In genomic region chr10:93261089-93261488, GRCh38 we compare ENCODE assay signal across 15 cellular contexts.
DNase-seq lines count a peak whose midpoint lies in the region; ATAC-seq and TF ChIP-seq lines count a peak whose summit lies in the region.
"Had no signal": no experiment of that assay in that cellular context is flagged by ENCODE, and none has a peak within 500 bp of the region (broad histone marks: within the 10 kb centered on the region; RNA-seq: fewer than 3 reads in every experiment).

No MANE protein-coding gene starts in this region.

- ATAC-seq in HG02678 (IDR thresholded peaks at IDR 0.05; ENCODE audit: unreplicated experiment) (no peak), HG02798 (IDR thresholded peaks at IDR 0.05; ENCODE audit: poor library complexity, unreplicated experiment) (no peak)
- ATAC-seq: CD8-positive, alpha-beta T cell had no signal

- H4K91ac ChIP-seq in mesenchymal stem cell (ENCODE audit: low read length) = no peak overlapping the region

- no peak overlapping the region for H2AK5ac ChIP-seq in mesenchymal stem cell (ENCODE audit: low read length, severe bottlenecking)

- no peaks in the 10 kb centered on the region for H3K4me1 ChIP-seq in mesenchymal stem cell (ENCODE audit: control insufficient read depth, insufficient read depth, low read depth, low read length)
- H3K4me1 ChIP-seq: HAP-1 had no signal

- in situ Hi-C loops in ACHN (cut with HindIII; ENCODE audit: low pct_ligation_motif_present, low pct_unique_long_range_greater_than_20kb, low sequenced_read_pairs) = no loop called here

- no peaks in the 10 kb centered on the region for H3K36me3 Mint-ChIP-seq in type B pancreatic cell
- H3K36me3 Mint-ChIP-seq: CD14-positive monocyte; CD8-positive, alpha-beta T cell had no signal

- DNase-seq in amniotic epithelial cell (ENCODE audit: low read depth) = peak; percentile 5
- DNase-seq in iris pigment epithelial cell (ENCODE audit: low read depth) = peak; percentile 11
- DNase-seq in mesenchymal stem cell = no peak
- no peak for DNase-seq in type B pancreatic cell (ENCODE audit: extremely low spot score, unreplicated experiment)
- DNase-seq in ACHN = no peak
- DNase-seq: CD8-positive, alpha-beta T cell; COR-L47; DND-41; GDM1; GOT3 had no signal

- H3K4me2 ChIP-seq in mesenchymal stem cell (ENCODE audit: low read length, poor library complexity, severe bottlenecking) = no peak overlapping the region

- no peak for TF ChIP-seq CTCF in type B pancreatic cell (conservative IDR thresholded peaks at IDR 0.05)

- H3K27me3 ChIP-seq in mesenchymal stem cell (ENCODE audit: control insufficient read depth in 1 of 2, insufficient read depth in 1 of 2, low read length in 2 of 2) = no peaks in the 10 kb centered on the region

- no peaks in the 10 kb centered on the region for H3K9me3 ChIP-seq in mesenchymal stem cell (ENCODE audit: control insufficient read depth, low read length)
- H3K9me3 ChIP-seq: HAP-1 had no signal

- no peaks in the 10 kb centered on the region for H3K9me3 Mint-ChIP-seq in type B pancreatic cell
- H3K9me3 Mint-ChIP-seq: CD8-positive, alpha-beta T cell; IgD-negative memory B cell had no signal

- H3K27me3 Mint-ChIP-seq in type B pancreatic cell = peaks cover 9% of the 10 kb centered on the region
- H3K27me3 Mint-ChIP-seq: IgD-negative memory B cell had no signal

- H2BK12ac ChIP-seq in mesenchymal stem cell (ENCODE audit: low read length in 2 of 2) = no peak overlapping the region

- H3K27ac Mint-ChIP-seq in type B pancreatic cell = peak overlapping the region; percentile 22
- H3K27ac Mint-ChIP-seq: CD14-positive monocyte; CD8-positive, alpha-beta T cell; IgD-negative memory B cell had no signal

- no peak overlapping the region for H2AFZ ChIP-seq in mesenchymal stem cell (ENCODE audit: low read depth, low read length)

- peak overlapping the region; percentile 14 for H3K9ac ChIP-seq in mesenchymal stem cell (ENCODE audit: low read length)

- no peak overlapping the region for H4K8ac ChIP-seq in mesenchymal stem cell (ENCODE audit: low read length)

- H3K4me3 ChIP-seq in mesenchymal stem cell (ENCODE audit: insufficient read depth in 1 of 2, low read depth in 1 of 2, low read length in 2 of 2) = no peak overlapping the region
- H3K4me3 ChIP-seq: HAP-1 had no signal

- no peak overlapping the region for H2BK5ac ChIP-seq in mesenchymal stem cell (ENCODE audit: low read depth, low read length, poor library complexity, severe bottlenecking)

- no peak overlapping the region for H3K4ac ChIP-seq in mesenchymal stem cell (ENCODE audit: low read depth in 1 of 2, low read length in 2 of 2)

- H3K4me3 Mint-ChIP-seq in type B pancreatic cell = no peak overlapping the region
- H3K4me3 Mint-ChIP-seq: CD14-positive monocyte; CD8-positive, alpha-beta T cell; IgD-negative memory B cell had no signal

- no peak overlapping the region for H3K23ac ChIP-seq in mesenchymal stem cell (ENCODE audit: low read length in 2 of 2)

- no peaks in the 10 kb centered on the region for H3K79me1 ChIP-seq in mesenchymal stem cell (replicated peaks; ENCODE audit: low read length, poor library complexity, severe bottlenecking)

- no peak overlapping the region for H2BK120ac ChIP-seq in mesenchymal stem cell (ENCODE audit: low read depth, low read length)

- no peak overlapping the region for H3K27ac ChIP-seq in mesenchymal stem cell (ENCODE audit: low read length, poor library complexity, severe bottlenecking)

- H3K36me3 ChIP-seq in mesenchymal stem cell (ENCODE audit: control insufficient read depth in 1 of 2, insufficient read depth in 2 of 2, low read depth in 1 of 2, low read length in 2 of 2) = no peaks in the 10 kb centered on the region
- H3K36me3 ChIP-seq: HAP-1 had no signal

- no peak overlapping the region for H2BK15ac ChIP-seq in mesenchymal stem cell (ENCODE audit: low read depth, poor library complexity, severe bottlenecking)

- 80% methylated on average over 1 of the region's 1 CpG for WGBS in mesenchymal stem cell

- H3K18ac ChIP-seq in mesenchymal stem cell (ENCODE audit: low read depth in 1 of 2, low read length in 2 of 2) = no peak overlapping the region

- no peaks in the 10 kb centered on the region for H3K4me1 Mint-ChIP-seq in type B pancreatic cell (ENCODE audit: unreplicated experiment)
- H3K4me1 Mint-ChIP-seq: CD14-positive monocyte, IgD-negative memory B cell had no signal

- no peak overlapping the region for H3K14ac ChIP-seq in mesenchymal stem cell (ENCODE audit: low read length in 2 of 2)

Comparison
In these comparisons a context has a peak if more than half of its experiments do, and no peak if none do; other contexts are left out.
1. DNase-seq: peak in amniotic epithelial cell (single experiment) and iris pigment epithelial cell (single experiment); none in mesenchymal stem cell (single experiment), type B pancreatic cell (single experiment) and ACHN (single experiment).